Comparison of ENCODE assay signal across 16 cellular contexts in genomic region chr4:1175635-1176229, GRCh38. TPM values are rescaled to one million over a fixed set of nuclear protein-coding genes. Genes with fewer than 3 reads are reported as not detected.
DNase-seq lines count a peak whose midpoint lies in the region; ATAC-seq and TF ChIP-seq lines count a peak whose summit lies in the region.
"Had no signal": no experiment of that assay in that cellular context is flagged by ENCODE, and none has a peak within 500 bp of the region (broad histone marks: within the 10 kb centered on the region; RNA-seq: fewer than 3 reads in every experiment).

No MANE protein-coding gene starts in this region.

- WGBS in neuronal stem cell (ENCODE audit: extremely low coverage in 2 of 2, insufficient read length in 2 of 2, insufficient replicate concordance in 1 of 2), 2 donors = no CpG with 5 or more reads among the region's 7 CpGs

- H2AK5ac ChIP-seq in neuronal stem cell (ENCODE audit: low read depth, low read length) = no peak overlapping the region

- peak overlapping the region; percentile 100 for H3K27ac ChIP-seq in VCaP
- H3K27ac ChIP-seq in neuronal stem cell (replicated peaks; ENCODE audit: low read length) = no peak overlapping the region
- peak overlapping the region; percentile 3 to 36 for H3K27ac ChIP-seq in tibial artery

- H3K27me3 ChIP-seq in neuronal stem cell (ENCODE audit: control insufficient read depth in 3 of 3, insufficient read depth in 3 of 3, low read depth in 1 of 3, low read length in 3 of 3) (peaks cover 17 to 52% (median 28%) of the 10 kb centered on the region in 3 experiments), tibial artery (peaks cover 0 to 39% of the 10 kb centered on the region in 2 donors)

- H3K4me3 ChIP-seq in neuronal stem cell (ENCODE audit: low read length in 2 of 2) (no peak overlapping the region), tibial artery (no peak overlapping the region)

- H3K4me2 ChIP-seq in neuronal stem cell (ENCODE audit: insufficient read depth, low read length, poor library complexity, severe bottlenecking) = no peak overlapping the region

- H4K91ac ChIP-seq in neuronal stem cell (ENCODE audit: low read depth, low read length, poor library complexity) = no peak overlapping the region

- H2AFZ ChIP-seq in neuronal stem cell (ENCODE audit: low read length) = no peak overlapping the region

- H3K23ac ChIP-seq in neuronal stem cell (ENCODE audit: low read depth, low read length, poor library complexity) = peak overlapping the region; percentile 62

- H3K4ac ChIP-seq in neuronal stem cell (ENCODE audit: low read length) = no peak overlapping the region

- H3K14ac ChIP-seq in neuronal stem cell (ENCODE audit: low read length) = no peak overlapping the region

- no peak overlapping the region for H2BK120ac ChIP-seq in neuronal stem cell (ENCODE audit: low read depth, low read length)

- peak; percentile 45 for DNase-seq in activated effector memory CD4-positive, alpha-beta T cell treated with anti-CD3 and anti-CD28 coated beads, Interleukin-2, amount 50 U/mL, for 16 hours
- no peak for DNase-seq in activated effector memory CD4-positive, alpha-beta T cell treated with Interleukin-2 at 50 U/mL for 16 hours
- DNase-seq in neuronal stem cell (ENCODE audit: low spot score) = no peak
- no peak for DNase-seq in tibial artery
- DNase-seq in NCI-H2171 (lab: John Stamatoyannopoulos, UW) = no peak
- DNase-seq: 8988T, DMS 273 treated with DMSO at 0.1 percent for 48 hours, HFFc6, NCI-H1417, NCI-H2029, NCI-H2171 treated with DMSO at 0.1 percent for 48 hours, NCI-H446, NCI-H69 had no signal

- H2BK5ac ChIP-seq in neuronal stem cell (ENCODE audit: low read length) = no peak overlapping the region

- H4K8ac ChIP-seq in neuronal stem cell (ENCODE audit: low read depth, low read length) = no peak overlapping the region

- peaks cover 3 to 5% of the 10 kb centered on the region in 2 donors for H3K9me3 ChIP-seq in neuronal stem cell (replicated peaks in 1 of 2; ENCODE audit: control insufficient read depth in 2 of 2, insufficient read depth in 1 of 2, low read depth in 1 of 2, low read length in 2 of 2)
- peaks cover 0 to 3% (median 0%) of the 10 kb centered on the region in 3 donors for H3K9me3 ChIP-seq in tibial artery

- no peak for TF ChIP-seq CTCF in VCaP (conservative IDR thresholded peaks at IDR 0.05)
- no peak for TF ChIP-seq CTCF in tibial artery (IDR thresholded peaks at IDR 0.05)

- no peaks in the 10 kb centered on the region for H3K36me3 ChIP-seq in neuronal stem cell (replicated peaks in 1 of 2; ENCODE audit: control insufficient read depth in 2 of 2, insufficient read depth in 2 of 2, low read length in 2 of 2)
- H3K36me3 ChIP-seq in tibial artery = no peaks in the 10 kb centered on the region

- H3K79me1 ChIP-seq in neuronal stem cell (ENCODE audit: low read depth, low read length) = no peaks in the 10 kb centered on the region

- no peak overlapping the region for H2BK12ac ChIP-seq in neuronal stem cell (ENCODE audit: low read length)

- H3K18ac ChIP-seq in neuronal stem cell (ENCODE audit: low read length) = peak overlapping the region; percentile 16

- intact Hi-C loops in tibial artery (cut with DNase I; ENCODE audit: low total_unique reads) = no loop called here

- H3K9ac ChIP-seq in neuronal stem cell (ENCODE audit: low read depth, low read length, poor library complexity) = no peak overlapping the region

- H2BK15ac ChIP-seq in neuronal stem cell (ENCODE audit: low read length) = no peak overlapping the region

- ATAC-seq in HG03439 (IDR thresholded peaks at IDR 0.05; ENCODE audit: unreplicated experiment) = no peak
- no peak for ATAC-seq in GM19328 (IDR thresholded peaks at IDR 0.05; ENCODE audit: unreplicated experiment)

- H3K4me1 ChIP-seq in neuronal stem cell (ENCODE audit: control insufficient read depth in 2 of 2, insufficient read depth in 1 of 2, low read depth in 1 of 2, low read length in 2 of 2) (peaks cover 0 to 7% of the 10 kb centered on the region in 2 donors), tibial artery (peaks cover 0 to 34% (median 22%) of the 10 kb centered on the region in 4 donors)

RNA-seq across cellular contexts. Expression of gene SPON2, which starts 3.3 kb away (rescaled TPM):
- polyA plus RNA-seq in neuronal stem cell (2013, experiment 1 of 2) = 5.9 TPM
- 5.8 TPM for polyA plus RNA-seq in neuronal stem cell (2013, experiment 2 of 2)
